In genomic region chr15:95440712-95441111, GRCh38 we compare ENCODE assay signal across 34 cellular contexts.
DNase-seq lines count a peak whose midpoint lies in the region; FAIRE-seq and TF ChIP-seq lines count a peak whose summit lies in the region.
"Had no signal": no experiment of that assay in that cellular context is flagged by ENCODE, and none has a peak within 500 bp of the region (broad histone marks: within the 10 kb centered on the region; RNA-seq: fewer than 3 reads in every experiment).

No MANE protein-coding gene starts in this region.

- peaks cover 0 to 3% of the 10 kb centered on the region in 2 donors for H3K4me1 ChIP-seq in kidney (ENCODE audit: control insufficient read depth in 1 of 2, insufficient read depth in 1 of 2, low read depth in 1 of 2, low read length in 2 of 2)
- no peaks in the 10 kb centered on the region for H3K4me1 ChIP-seq in skeletal muscle tissue (ENCODE audit: control insufficient read depth in 3 of 3, insufficient read depth in 3 of 3, low read length in 3 of 3)
- H3K4me1 ChIP-seq in Karpas-422 (ENCODE audit: low read length) = no peaks in the 10 kb centered on the region
- no peaks in the 10 kb centered on the region for H3K4me1 ChIP-seq in CD4-positive, alpha-beta memory T cell (ENCODE audit: insufficient read depth, low read length)
- H3K4me1 ChIP-seq: Peyer's patch, SJCRH30 had no signal

- H3K9me2 ChIP-seq in Karpas-422 (replicated peaks; ENCODE audit: insufficient read depth, low read length) = no peaks in the 10 kb centered on the region

- H3K9me3 ChIP-seq in kidney (ENCODE audit: control insufficient read depth in 1 of 2, low read length in 2 of 2) (no peaks in the 10 kb centered on the region), skeletal muscle tissue (ENCODE audit: control insufficient read depth in 3 of 3, low read length in 3 of 3) (no peaks in the 10 kb centered on the region), Karpas-422 (ENCODE audit: low read length) (peaks cover 10% of the 10 kb centered on the region)
- no peaks in the 10 kb centered on the region for H3K9me3 ChIP-seq in CD4-positive, alpha-beta memory T cell (ENCODE audit: control insufficient read depth in 1 of 2, low read length in 2 of 2)
- H3K9me3 ChIP-seq: Peyer's patch, SJCRH30, thoracic aorta had no signal

- no peaks in the 10 kb centered on the region for H4K20me1 ChIP-seq in Karpas-422 (ENCODE audit: insufficient read depth, low read depth, low read length)

- H3K27me3 Mint-ChIP-seq in CD4-positive, alpha-beta memory T cell = peaks cover 0 to 2% of the 10 kb centered on the region in 2 donors

- no peaks in the 10 kb centered on the region for H3K79me2 ChIP-seq in Karpas-422 (ENCODE audit: low read length)
- H3K79me2 ChIP-seq: hepatocyte had no signal

- H3K4me1 Mint-ChIP-seq in CD4-positive, alpha-beta memory T cell = peaks cover 0 to 3% (median 0%) of the 10 kb centered on the region in 4 donors
- H3K4me1 Mint-ChIP-seq: brain had no signal

- no peak for TF ChIP-seq CTCF in kidney (IDR thresholded peaks at IDR 0.05; ENCODE audit: borderline replicate concordance, extremely low read depth, insufficient read depth)
- no peak for TF ChIP-seq CTCF in coronary artery (IDR thresholded peaks at IDR 0.05)

- H3K36me3 Mint-ChIP-seq in CD4-positive, alpha-beta memory T cell = no peaks in the 10 kb centered on the region
- H3K36me3 Mint-ChIP-seq: brain had no signal

- no peak overlapping the region for H3K27ac Mint-ChIP-seq in CD4-positive, alpha-beta memory T cell
- H3K27ac Mint-ChIP-seq: activated T-cell treated with anti-CD3 and anti-CD28 coated beads, Interleukin-2, amount 50 U/mL, for 72 hours; brain; naive thymus-derived CD8-positive, alpha-beta T cell had no signal

- H3K9me3 Mint-ChIP-seq in CD4-positive, alpha-beta memory T cell = peaks cover 0 to 10% (median 0%) of the 10 kb centered on the region in 8 donors
- H3K9me3 Mint-ChIP-seq: naive thymus-derived CD8-positive, alpha-beta T cell had no signal

- no peaks in the 10 kb centered on the region for H3K27me3 ChIP-seq in skeletal muscle tissue (ENCODE audit: control insufficient read depth in 3 of 3, insufficient read depth in 3 of 3, low read length in 3 of 3)
- H3K27me3 ChIP-seq in Karpas-422 (ENCODE audit: low read length) = no peaks in the 10 kb centered on the region
- no peaks in the 10 kb centered on the region for H3K27me3 ChIP-seq in CD4-positive, alpha-beta memory T cell (ENCODE audit: insufficient read depth, low read length)
- H3K27me3 ChIP-seq: hepatocyte, Peyer's patch, SJCRH30 had no signal

- DNase-seq in COLO829 (ENCODE audit: low spot score) (peak; percentile 32), dermis blood vessel endothelial cell (peak; percentile 49), kidney (peak; percentile 83), AG08396 (ENCODE audit: low spot score) (no peak), coronary artery (ENCODE audit: low spot score) (no peak), Karpas-422 (no peak)
- no peak for DNase-seq in CD4-positive, alpha-beta memory T cell
- DNase-seq: activated CD4-positive, alpha-beta T cell treated with anti-CD3 and anti-CD28 coated beads, Interleukin-2, amount 50 U/mL, for 4 hours; activated naive CD4-positive, alpha-beta T cell treated with Interleukin-2 at 50 U/mL for 16 hours; activated T-cell treated with anti-CD3 and anti-CD28 coated beads, Interleukin-2, amount 50 U/mL, for 72 hours; DMS79; effector CD4-positive, alpha-beta T cell; GF-D8; KG1; left colon; midbrain; MM.1S; naive thymus-derived CD8-positive, alpha-beta T cell; NCI-H1417; NCI-H2081 treated with DMSO at 0.1 percent for 48 hours; NCI-H226; NCI-H748 treated with DMSO at 0.1 percent for 48 hours; occipital lobe; Peyer's patch; stimulated activated naive CD8-positive, alpha-beta T cell treated with anti-CD3 and anti-CD28 coated beads, Interleukin-15, Interleukin-2, amounts not matched to agents 100 U/mL and 50 U/mL, for 24 hours; T-helper 1 cell had no signal

- H2AFZ ChIP-seq in Karpas-422 (ENCODE audit: low read length) = no peak overlapping the region
- H2AFZ ChIP-seq: hepatocyte had no signal

- H3K4me3 ChIP-seq in kidney (ENCODE audit: low read length in 2 of 2) (no peak overlapping the region), skeletal muscle tissue (ENCODE audit: low read length in 3 of 3) (no peak overlapping the region), coronary artery (no peak overlapping the region), Karpas-422 (ENCODE audit: low read length) (no peak overlapping the region)
- H3K4me3 ChIP-seq in CD4-positive, alpha-beta memory T cell (ENCODE audit: low read length in 2 of 2) = no peak overlapping the region
- H3K4me3 ChIP-seq: hepatocyte, Peyer's patch, SJCRH30, thoracic aorta had no signal

- intact Hi-C loops in kidney (cut with DNase I) = no loop called here
- intact Hi-C loops in CD4-positive, alpha-beta memory T cell (cut with micrococcal nuclease) = no loop called here

- H3K9ac ChIP-seq in kidney (ENCODE audit: low read length in 2 of 2) = no peak overlapping the region
- H3K9ac ChIP-seq in skeletal muscle tissue (ENCODE audit: low read depth in 1 of 3, low read length in 3 of 3) = no peak overlapping the region
- no peak overlapping the region for H3K9ac ChIP-seq in Karpas-422 (ENCODE audit: low read length)

- H3K27ac ChIP-seq in kidney (ENCODE audit: low read depth in 2 of 2, low read length in 2 of 2) (peak overlapping the region in 1 of 2 donors; percentile 76), skeletal muscle tissue (ENCODE audit: low read depth, low read length) (peak overlapping the region; percentile 51), coronary artery (peak overlapping the region in 1 of 2 donors; percentile 61), Karpas-422 (ENCODE audit: low read length) (no peak overlapping the region)
- no peak overlapping the region for H3K27ac ChIP-seq in CD4-positive, alpha-beta memory T cell (ENCODE audit: low read depth, low read length)
- H3K27ac ChIP-seq: epithelial cell of prostate, hepatocyte, Peyer's patch, SJCRH30 had no signal

- no peak overlapping the region for H3K4me2 ChIP-seq in Karpas-422 (ENCODE audit: low read depth, low read length, poor library complexity, severe bottlenecking)
- H3K4me2 ChIP-seq: hepatocyte had no signal

- H3K4me3 Mint-ChIP-seq in CD4-positive, alpha-beta memory T cell = no peak overlapping the region
- H3K4me3 Mint-ChIP-seq: activated T-cell treated with anti-CD3 and anti-CD28 coated beads, Interleukin-2, amount 50 U/mL, for 72 hours; brain; naive thymus-derived CD8-positive, alpha-beta T cell had no signal

- CTCF ChIA-PET in CD4-positive, alpha-beta memory T cell (lab: Charles Lee; ENCODE audit: partially characterized antibody) = no interaction called here

- POLR2A ChIA-PET in CD4-positive, alpha-beta memory T cell (lab: Charles Lee; ENCODE audit: partially characterized antibody) = no interaction called here

- H3K36me3 ChIP-seq in kidney (ENCODE audit: control insufficient read depth in 1 of 2, insufficient read depth in 2 of 2, low read length in 2 of 2) (no peaks in the 10 kb centered on the region), skeletal muscle tissue (ENCODE audit: control insufficient read depth in 3 of 3, insufficient read depth in 3 of 3, low read length in 3 of 3) (no peaks in the 10 kb centered on the region), Karpas-422 (ENCODE audit: insufficient read depth, low read length) (no peaks in the 10 kb centered on the region)
- H3K36me3 ChIP-seq in CD4-positive, alpha-beta memory T cell (ENCODE audit: insufficient read depth, low read length) = no peaks in the 10 kb centered on the region
- H3K36me3 ChIP-seq: Peyer's patch, SJCRH30, thoracic aorta had no signal

- no peak for FAIRE-seq in kidney (lab: Jason Lieb, UNC)
- FAIRE-seq: H54, HTR-8/SVneo had no signal

Comparison
In these comparisons a context has a peak if more than half of its experiments do, and no peak if none do; other contexts are left out.
1. DNase-seq: peak in COLO829 (single experiment), dermis blood vessel endothelial cell (single experiment) and kidney (single experiment); none in AG08396 (single experiment), coronary artery (single experiment), Karpas-422 (single experiment) and CD4-positive, alpha-beta memory T cell (0 of 5).